ENCODE assay signal across 9 cellular contexts in the genomic region with DNA sequence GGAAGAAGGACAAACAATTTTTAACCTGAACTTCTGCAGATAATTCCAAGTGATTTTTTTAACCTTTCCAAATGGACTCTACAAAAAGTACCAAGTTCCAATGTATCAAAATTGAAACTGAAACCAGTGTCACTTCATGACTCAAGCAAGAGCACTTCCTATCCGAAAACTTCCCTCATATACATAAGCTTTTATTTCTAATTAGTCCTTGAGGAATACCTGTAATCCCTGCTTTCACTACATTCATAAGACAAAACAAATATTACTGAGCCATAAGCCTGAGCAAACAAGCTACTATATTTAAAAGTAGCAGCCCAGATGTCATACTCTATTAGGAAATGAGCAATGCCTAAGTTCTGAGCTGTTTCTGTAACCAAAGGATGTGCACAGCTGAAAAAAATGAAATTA.
A peak's percentile ranks its signal among the peaks of the same experiment; 100 is the strongest.
DNase-seq lines count a peak whose midpoint lies in the region; ATAC-seq and TF ChIP-seq lines count a peak whose summit lies in the region.
"Had no signal": no experiment of that assay in that cellular context is flagged by ENCODE, and none has a peak within 500 bp of the region (broad histone marks: within the 10 kb centered on the region; RNA-seq: fewer than 3 reads in every experiment).

No MANE protein-coding gene starts in this region.

- H3K79me2 ChIP-seq in GM23248 (ENCODE audit: insufficient read depth), result peaks cover 22% of the 10 kb centered on the region

- H3K27me3 ChIP-seq in CD4-positive, alpha-beta T cell (ENCODE audit: control insufficient read depth, insufficient read depth, low read length), result no peaks in the 10 kb centered on the region
- H3K27me3 ChIP-seq in GM23248 (replicated peaks; ENCODE audit: insufficient read depth) (no peaks in the 10 kb centered on the region), left lung (no peaks in the 10 kb centered on the region), colonic mucosa (no peaks in the 10 kb centered on the region)

- no peak for ATAC-seq in CD4-positive, alpha-beta T cell (ENCODE audit: poor library complexity)
- ATAC-seq in left lung, result peak; percentile 48
- ATAC-seq in GM18873 (IDR thresholded peaks at IDR 0.05; ENCODE audit: low FRiP score, unreplicated experiment), result no peak
- ATAC-seq in HG02840 (IDR thresholded peaks at IDR 0.05; ENCODE audit: low FRiP score, unreplicated experiment), result no peak

- H3K27me3 Mint-ChIP-seq in CD4-positive, alpha-beta T cell, result no peaks in the 10 kb centered on the region
- H3K27me3 Mint-ChIP-seq in activated CD4-positive, alpha-beta memory T cell treated with anti-CD3 and anti-CD28 coated beads, Interleukin-2, amount 10 ng/mL, durations not matched to agents 7 days and 5 days, result peaks cover 2% of the 10 kb centered on the region

- H3K36me3 ChIP-seq in GM23248 (ENCODE audit: low read depth), result no peaks in the 10 kb centered on the region
- H3K36me3 ChIP-seq in left lung, result no peaks in the 10 kb centered on the region
- no peaks in the 10 kb centered on the region for H3K36me3 ChIP-seq in colonic mucosa

- peaks cover 36% of the 10 kb centered on the region for H3K4me1 ChIP-seq in GM23248 (ENCODE audit: insufficient read depth)
- peaks cover 0 to 6% of the 10 kb centered on the region in 2 donors for H3K4me1 ChIP-seq in left lung
- no peaks in the 10 kb centered on the region for H3K4me1 ChIP-seq in colonic mucosa

- peak overlapping the region; percentile 86 for H3K4me3 Mint-ChIP-seq in CD4-positive, alpha-beta T cell
- peak overlapping the region; percentile 68 for H3K4me3 Mint-ChIP-seq in activated CD4-positive, alpha-beta memory T cell treated with anti-CD3 and anti-CD28 coated beads, Interleukin-2, amount 10 ng/mL, durations not matched to agents 7 days and 5 days

- no peaks in the 10 kb centered on the region for H3K36me3 Mint-ChIP-seq in CD4-positive, alpha-beta T cell (ENCODE audit: low read depth)
- H3K36me3 Mint-ChIP-seq in activated CD4-positive, alpha-beta memory T cell treated with anti-CD3 and anti-CD28 coated beads, Interleukin-2, amount 10 ng/mL, durations not matched to agents 7 days and 5 days (ENCODE audit: low read depth), result no peaks in the 10 kb centered on the region

- TF ChIP-seq CTCF in CD4-positive, alpha-beta T cell (IDR thresholded peaks at IDR 0.05), result no peak
- no peak for TF ChIP-seq CTCF in left lung (IDR thresholded peaks at IDR 0.05)
- TF ChIP-seq CTCF in colonic mucosa (IDR thresholded peaks at IDR 0.05), result no peak

- H3K9ac ChIP-seq in GM23248 (peak overlapping the region; percentile 46), colonic mucosa (ENCODE audit: low read depth in 2 of 2, low read length in 2 of 2) (no peak overlapping the region)

- H3K27ac ChIP-seq in CD4-positive, alpha-beta T cell (ENCODE audit: low read depth, low read length), result no peak overlapping the region
- H3K27ac ChIP-seq in GM23248 (peak overlapping the region; percentile 57), left lung (peak overlapping the region in 1 of 2 donors; percentile 34), colonic mucosa (no peak overlapping the region)

- no peak for DNase-seq in CD4-positive, alpha-beta T cell
- DNase-seq in GM23248, result peak; percentile 72
- no peak for DNase-seq in activated CD4-positive, alpha-beta memory T cell treated with anti-CD3 and anti-CD28 coated beads, Interleukin-2, amount 10 ng/mL, durations not matched to agents 7 days and 5 days
- no peak for DNase-seq in left lung
- DNase-seq in KG1 (lab: John Stamatoyannopoulos, UW), result no peak
- no peak for DNase-seq in colonic mucosa
- DNase-seq: islet precursor cell had no signal

- H3K9me2 ChIP-seq in GM23248 (ENCODE audit: insufficient read depth), result no peaks in the 10 kb centered on the region

- H3K4me1 Mint-ChIP-seq in CD4-positive, alpha-beta T cell (ENCODE audit: low read depth), result peaks cover 29% of the 10 kb centered on the region
- peaks cover 25% of the 10 kb centered on the region for H3K4me1 Mint-ChIP-seq in activated CD4-positive, alpha-beta memory T cell treated with anti-CD3 and anti-CD28 coated beads, Interleukin-2, amount 10 ng/mL, durations not matched to agents 7 days and 5 days

- intact Hi-C loops in CD4-positive, alpha-beta T cell (cut with DNase I, micrococcal nuclease), result no loop called here
- intact Hi-C loops in left lung (cut with DNase I), result no loop called here
- intact Hi-C loops in colonic mucosa (cut with DNase I), result no loop called here

- POLR2A ChIA-PET in CD4-positive, alpha-beta T cell (lab: Charles Lee), result interaction anchor here (0.9 to 1.5 kb wide), 2 partner anchors 128 to 245 kb away, joined by 3 to 4 read pairs; no protein-coding TSS in a partner anchor
- POLR2A ChIA-PET in activated CD4-positive, alpha-beta memory T cell treated with anti-CD3 and anti-CD28 coated beads, Interleukin-2, amount 10 ng/mL, durations not matched to agents 7 days and 5 days (lab: Charles Lee), result no interaction called here

- 0 to 4% methylated on average over 1 of the region's 1 CpG for WGBS in GM23248 (ENCODE audit: low coverage in 1 of 2, low lambda C conversion rate in 2 of 2, missing lambda C conversion rate in 2 of 2), 2 experiments

- peak overlapping the region; percentile 61 for H2AFZ ChIP-seq in GM23248

- peak overlapping the region; percentile 76 for H3K27ac Mint-ChIP-seq in CD4-positive, alpha-beta T cell
- peak overlapping the region; percentile 75 for H3K27ac Mint-ChIP-seq in activated CD4-positive, alpha-beta memory T cell treated with anti-CD3 and anti-CD28 coated beads, Interleukin-2, amount 10 ng/mL, durations not matched to agents 7 days and 5 days

- no peaks in the 10 kb centered on the region for H4K20me1 ChIP-seq in GM23248 (ENCODE audit: insufficient read depth)

- peak overlapping the region; percentile 96 for H3K4me2 ChIP-seq in GM23248 (ENCODE audit: unreplicated experiment)

- peak overlapping the region; percentile 66 for H3K4me3 ChIP-seq in GM23248
- no peak overlapping the region for H3K4me3 ChIP-seq in left lung
- no peak overlapping the region for H3K4me3 ChIP-seq in colonic mucosa

- in situ Hi-C loops in GM23248 (cut with MboI), result no loop called here

- no peaks in the 10 kb centered on the region for H3K9me3 ChIP-seq in CD4-positive, alpha-beta T cell (ENCODE audit: control insufficient read depth, low read length)
- H3K9me3 ChIP-seq in GM23248 (ENCODE audit: low read depth) (no peaks in the 10 kb centered on the region), left lung (no peaks in the 10 kb centered on the region), colonic mucosa (no peaks in the 10 kb centered on the region)

- CTCF ChIA-PET in CD4-positive, alpha-beta T cell (lab: Charles Lee), result no interaction called here
- CTCF ChIA-PET in activated CD4-positive, alpha-beta memory T cell treated with anti-CD3 and anti-CD28 coated beads, Interleukin-2, amount 10 ng/mL, durations not matched to agents 7 days and 5 days (lab: Charles Lee), result interaction anchor here (0.9 kb wide), 1 partner anchor 179 kb away, joined by 3 read pairs; no protein-coding TSS in a partner anchor

- peaks cover 19% of the 10 kb centered on the region; the same call in 1 of the 2 replicates for H3F3A ChIP-seq in GM23248 (ENCODE audit: insufficient read depth)

- H3K9me3 Mint-ChIP-seq in CD4-positive, alpha-beta T cell, result no peaks in the 10 kb centered on the region
- no peaks in the 10 kb centered on the region for H3K9me3 Mint-ChIP-seq in activated CD4-positive, alpha-beta memory T cell treated with anti-CD3 and anti-CD28 coated beads, Interleukin-2, amount 10 ng/mL, durations not matched to agents 7 days and 5 days
